ENCODE assay signal across 24 cellular contexts in the genomic region with DNA sequence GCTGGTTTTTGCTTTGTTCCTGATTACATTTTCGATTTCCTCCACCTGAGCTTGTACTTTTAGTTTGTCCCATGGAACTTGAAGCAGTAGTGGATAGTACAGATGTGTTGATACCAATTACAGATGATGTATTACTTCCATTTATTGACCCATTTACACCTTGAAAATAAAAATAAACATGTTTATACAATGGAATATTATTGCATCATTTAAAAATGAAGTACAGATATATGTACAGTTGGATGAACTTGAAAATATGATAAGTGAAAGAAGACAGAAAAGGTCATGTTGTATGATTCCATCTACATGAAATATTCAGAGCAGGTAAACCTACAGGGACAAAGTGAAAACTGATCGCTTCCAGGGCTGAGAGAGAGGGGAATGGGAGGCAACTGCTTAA.
A peak's percentile ranks its signal among the peaks of the same experiment; 100 is the strongest.
DNase-seq lines count a peak whose midpoint lies in the region; ATAC-seq, FAIRE-seq and TF ChIP-seq lines count a peak whose summit lies in the region.
"Had no signal": no experiment of that assay in that cellular context is flagged by ENCODE, and none has a peak within 500 bp of the region (broad histone marks: within the 10 kb centered on the region; RNA-seq: fewer than 3 reads in every experiment).

No MANE protein-coding gene starts in this region.

- no peak overlapping the region for H3K56ac ChIP-seq in H9 (ENCODE audit: insufficient read length, low read depth, low read length)

- TF ChIP-seq POLR2A in HepG2 (IDR thresholded peaks at IDR 0.05; ENCODE audit: insufficient read depth in 1 of 2, low read depth in 2 of 2, low read length in 2 of 2), result no peak
- TF ChIP-seq POLR2A in right lobe of liver (IDR thresholded peaks at IDR 0.05), result no peak

- no peak overlapping the region for H3K18ac ChIP-seq in H9 (ENCODE audit: insufficient read length, low read depth, low read length)

- H3K4me1 Mint-ChIP-seq in H9 (peaks cover 21 to 23% of the 10 kb centered on the region in 2 experiments), astrocyte (ENCODE audit: low read depth, unreplicated experiment) (peaks cover 3% of the 10 kb centered on the region), osteocyte (ENCODE audit: unreplicated experiment) (peaks cover 13% of the 10 kb centered on the region)
- H3K4me1 Mint-ChIP-seq: B cell had no signal

- no TSS peak for BruUV-seq in HepG2 (replicated peaks; lab: Mats Ljungman, UMichigan)

- no peaks in the 10 kb centered on the region for H3K79me2 ChIP-seq in HepG2 (ENCODE audit: insufficient read depth, low read length)
- no peaks in the 10 kb centered on the region for H3K79me2 ChIP-seq in H9 (ENCODE audit: insufficient read depth, low read length)
- H3K79me2 ChIP-seq in astrocyte (ENCODE audit: insufficient read depth, low read length), result no peaks in the 10 kb centered on the region

- no peak overlapping the region for H2BK20ac ChIP-seq in H9 (ENCODE audit: low read depth, low read length, poor library complexity, severe bottlenecking)

- no peak for TF ChIP-seq CTCF in HepG2 (CRISPR knock-in tag; IDR thresholded peaks at IDR 0.05)
- TF ChIP-seq CTCF in right lobe of liver (IDR thresholded peaks at IDR 0.05), result no peak
- no peak for TF ChIP-seq CTCF in H9 (conservative IDR thresholded peaks at IDR 0.05)
- no peak for TF ChIP-seq CTCF in astrocyte (IDR thresholded peaks at IDR 0.05; ENCODE audit: insufficient read depth, low read depth, low read length)
- no peak for TF ChIP-seq CTCF in osteocyte (IDR thresholded peaks at IDR 0.05)

- intact Hi-C loops in HepG2 (cut with micrococcal nuclease; ENCODE audit: unreplicated experiment) (no loop called here), right lobe of liver (cut with DNase I) (no loop called here)

- H3K36me3 ChIP-seq in HepG2 (replicated peaks in 1 of 2; ENCODE audit: control insufficient read depth in 1 of 2, insufficient read depth in 2 of 2, low read length in 2 of 2), result peaks cover 0 to 8% of the 10 kb centered on the region in 2 experiments; a peak in 2 of 5 replicates
- peaks cover 0 to 24% (median 11%) of the 10 kb centered on the region in 4 donors for H3K36me3 ChIP-seq in right lobe of liver
- peaks cover 10% of the 10 kb centered on the region for H3K36me3 ChIP-seq in astrocyte (ENCODE audit: insufficient read depth, low read length)
- peaks cover 4 to 9% of the 10 kb centered on the region in 2 donors for H3K36me3 ChIP-seq in small intestine (ENCODE audit: control insufficient read depth in 2 of 2, insufficient read depth in 2 of 2, low read length in 2 of 2)

- no peak overlapping the region for H2AK5ac ChIP-seq in H9 (ENCODE audit: insufficient read length, low read length)

- H4K20me1 ChIP-seq in HepG2 (ENCODE audit: insufficient read depth, low read length) (no peaks in the 10 kb centered on the region), H9 (ENCODE audit: control insufficient read depth, insufficient read depth, insufficient read length) (no peaks in the 10 kb centered on the region), astrocyte (ENCODE audit: insufficient read depth, low read length) (no peaks in the 10 kb centered on the region)
- H4K20me1 ChIP-seq: BLaER1 treated with 17β-estradiol and CSF1 and Interleukin-3, amounts not matched to agents 10 nM and 100 nM had no signal

- no peak overlapping the region for H3K4ac ChIP-seq in H9 (ENCODE audit: low read depth, low read length)

- no peak overlapping the region for H3K23ac ChIP-seq in H9 (ENCODE audit: insufficient read length, low read depth, low read length)

- H3K4me2 ChIP-seq in HepG2 (ENCODE audit: low read depth, low read length), result no peak overlapping the region
- no peak overlapping the region for H3K4me2 ChIP-seq in H9 (ENCODE audit: insufficient read depth, insufficient read length, low read length)
- no peak overlapping the region for H3K4me2 ChIP-seq in astrocyte (ENCODE audit: low read length)
- H3K4me2 ChIP-seq: A549; BLaER1 treated with 17β-estradiol and CSF1 and Interleukin-3, amounts not matched to agents 10 nM and 100 nM had no signal

- no peak overlapping the region for H4K91ac ChIP-seq in H9 (ENCODE audit: insufficient read length, low read depth, low read length)

- H3K27ac Mint-ChIP-seq in H9 (peak overlapping the region in 2 of 3 experiments; percentile 42 to 45; a peak in 4 of 7 replicates), astrocyte (ENCODE audit: unreplicated experiment) (no peak overlapping the region), osteocyte (ENCODE audit: unreplicated experiment) (no peak overlapping the region)
- H3K27ac Mint-ChIP-seq: B cell; CD4-positive, alpha-beta T cell; CD8-positive, alpha-beta T cell had no signal

- H3K4me1 ChIP-seq in HepG2 (ENCODE audit: insufficient read depth, low read length) (no peaks in the 10 kb centered on the region), right lobe of liver (no peaks in the 10 kb centered on the region), H9 (ENCODE audit: insufficient read depth, low read length) (no peaks in the 10 kb centered on the region), astrocyte (ENCODE audit: insufficient read depth, low read length) (no peaks in the 10 kb centered on the region), small intestine (ENCODE audit: control insufficient read depth in 2 of 2, insufficient read depth in 1 of 2, low read depth in 1 of 2, low read length in 1 of 2) (peaks cover 0 to 3% of the 10 kb centered on the region in 2 donors)
- H3K4me1 ChIP-seq: A549 had no signal

- H3K27me3 Mint-ChIP-seq in H9 (ENCODE audit: low read depth) (no peaks in the 10 kb centered on the region), astrocyte (ENCODE audit: low read depth, unreplicated experiment) (no peaks in the 10 kb centered on the region), osteocyte (ENCODE audit: unreplicated experiment) (no peaks in the 10 kb centered on the region)
- H3K27me3 Mint-ChIP-seq: B cell; CD4-positive, alpha-beta T cell had no signal

- no peak for TF ChIP-seq RAD21 in HepG2 (CRISPR knock-in tag; IDR thresholded peaks at IDR 0.05)

- CTCF ChIA-PET in HepG2 (lab: Yijun Ruan, JAX; ENCODE audit: low intra/inter-chr PET ratio, low total read pairs), result no interaction called here

- no peaks in the 10 kb centered on the region for H3K23me2 ChIP-seq in H9 (ENCODE audit: insufficient read length, low read depth, low read length, poor library complexity, severe bottlenecking)

- TF ChIP-seq EP300 in HepG2 (IDR thresholded peaks at IDR 0.05; ENCODE audit: low read depth in 2 of 2, low read length in 2 of 2), result no peak
- TF ChIP-seq EP300 in HepG2 (CRISPR knock-in tag; IDR thresholded peaks at IDR 0.05; ENCODE audit: borderline replicate concordance), result no peak

- no peak for DNase-seq in HepG2 (ENCODE audit: low spot score)
- DNase-seq in right lobe of liver, result no peak
- no peak for DNase-seq in H9
- no peak for DNase-seq in astrocyte (ENCODE audit: low read depth)
- peak; percentile 58 for DNase-seq in small intestine
- DNase-seq in NCI-H2029 treated with DMSO at 0.1 percent for 48 hours (lab: John Stamatoyannopoulos, UW), result no peak
- DNase-seq in osteocyte (ENCODE audit: extremely low spot score, unreplicated experiment), result no peak
- DNase-seq in H4 (ENCODE audit: low spot score), result no peak
- DNase-seq: AML-193; Caco-2; Calu3; CD4-positive, alpha-beta T cell; CD8-positive, alpha-beta T cell; DMS79 treated with DMSO at 0.1 percent for 48 hours; GDM1 had no signal

- no peak overlapping the region for H2BK12ac ChIP-seq in H9 (ENCODE audit: insufficient read length, low read depth, low read length)

- POLR2A ChIA-PET in HepG2 (lab: Yijun Ruan, JAX), result no interaction called here

- no peak overlapping the region for H4K5ac ChIP-seq in H9 (ENCODE audit: insufficient read length, low read depth, low read length)

- H3T11ph ChIP-seq in H9 (ENCODE audit: low read length), result no peak overlapping the region

- no peak overlapping the region for H2BK15ac ChIP-seq in H9 (ENCODE audit: low read depth, low read length)

- H3K9ac ChIP-seq in HepG2 (ENCODE audit: insufficient read depth, low read depth, low read length) (no peak overlapping the region), H9 (ENCODE audit: extremely low read depth, insufficient read length, low read length) (no peak overlapping the region), astrocyte (ENCODE audit: low read length) (no peak overlapping the region)
- H3K9ac ChIP-seq: BLaER1 treated with 17β-estradiol and CSF1 and Interleukin-3, amounts not matched to agents 10 nM and 100 nM had no signal

- FAIRE-seq in HepG2 (lab: Jason Lieb, UNC), result no peak
- peak; percentile 45 for FAIRE-seq in astrocyte (lab: Jason Lieb, UNC)
- FAIRE-seq in small intestine (lab: Jason Lieb, UNC), result no peak
- FAIRE-seq: A549, D721Med, GM12878, GM12892, GM18507 had no signal

- H3K9me3 ChIP-seq in HepG2 (ENCODE audit: low read length) (no peaks in the 10 kb centered on the region), right lobe of liver (no peaks in the 10 kb centered on the region), H9 (ENCODE audit: control insufficient read depth, low read depth, low read length) (no peaks in the 10 kb centered on the region), astrocyte (ENCODE audit: insufficient read depth, low read depth, low read length) (no peaks in the 10 kb centered on the region), small intestine (ENCODE audit: control insufficient read depth, low read depth) (no peaks in the 10 kb centered on the region)
- H3K9me3 ChIP-seq: A549, Caco-2 had no signal

- 87% methylated on average over 2 of the region's 2 CpGs for WGBS in HepG2 (ENCODE audit: low lambda C conversion rate)
- 93% methylated on average over 2 of the region's 2 CpGs for WGBS in right lobe of liver (ENCODE audit: insufficient coverage, low coverage, low lambda C conversion rate, missing lambda C conversion rate)
- WGBS in H9 (ENCODE audit: extremely low coverage, insufficient read length, low lambda C conversion rate), result no CpG with 5 or more reads among the region's 2 CpGs
- 51 to 81% (median 51%) methylated on average over 2 of the region's 2 CpGs for WGBS in small intestine, 3 donors

- H3K14ac ChIP-seq in H9 (ENCODE audit: insufficient read depth, low read length), result no peak overlapping the region

- H2BK5ac ChIP-seq in H9 (ENCODE audit: insufficient read length, low read length), result no peak overlapping the region

- in situ Hi-C loops in HepG2 (cut with HindIII; ENCODE audit: extremely low pct_ligation_motif_present, low pct_unique_long_range_greater_than_20kb), result no loop called here

- no peaks in the 10 kb centered on the region for H3K9me3 Mint-ChIP-seq in H9
- H3K9me3 Mint-ChIP-seq in astrocyte (ENCODE audit: unreplicated experiment), result peaks cover 2% of the 10 kb centered on the region
- H3K9me3 Mint-ChIP-seq in osteocyte (ENCODE audit: unreplicated experiment), result no peaks in the 10 kb centered on the region
- H3K9me3 Mint-ChIP-seq: CD4-positive, alpha-beta T cell; CD8-positive, alpha-beta T cell had no signal

- H3K79me1 ChIP-seq in H9 (ENCODE audit: insufficient read depth, low read depth, low read length, poor library complexity, severe bottlenecking), result no peaks in the 10 kb centered on the region

- no peaks in the 10 kb centered on the region for H3K27me3 ChIP-seq in HepG2 (ENCODE audit: control insufficient read depth in 1 of 2, insufficient read depth in 2 of 2, low read length in 2 of 2)
- H3K27me3 ChIP-seq in right lobe of liver, result no peaks in the 10 kb centered on the region
- no peaks in the 10 kb centered on the region for H3K27me3 ChIP-seq in H9 (ENCODE audit: insufficient read depth, low read length)
- H3K27me3 ChIP-seq in astrocyte (ENCODE audit: insufficient read depth, low read length), result no peaks in the 10 kb centered on the region
- H3K27me3 ChIP-seq in small intestine (ENCODE audit: control insufficient read depth in 2 of 2, insufficient read depth in 2 of 2, low read length in 2 of 2), result no peaks in the 10 kb centered on the region
- H3K27me3 ChIP-seq: BLaER1 treated with 17β-estradiol and CSF1 and Interleukin-3, amounts not matched to agents 10 nM and 100 nM had no signal

- H3K4me3 Mint-ChIP-seq in H9 (no peak overlapping the region), astrocyte (ENCODE audit: unreplicated experiment) (no peak overlapping the region), osteocyte (ENCODE audit: unreplicated experiment) (no peak overlapping the region)
- H3K4me3 Mint-ChIP-seq: B cell; CD4-positive, alpha-beta T cell; CD8-positive, alpha-beta T cell had no signal

- H2BK120ac ChIP-seq in H9 (ENCODE audit: low read depth, low read length, poor library complexity, severe bottlenecking), result no peak overlapping the region

- ATAC-seq in HepG2, result no peak
- no peak for ATAC-seq in right lobe of liver
- ATAC-seq: A549; CD8-positive, alpha-beta T cell; GM12878 had no signal

- H3K36me3 Mint-ChIP-seq in H9 (ENCODE audit: insufficient read depth in 1 of 3, low read depth in 3 of 3) (peaks cover 7 to 36% (median 22%) of the 10 kb centered on the region in 3 experiments; a peak in 6 of 7 replicates), astrocyte (ENCODE audit: low read depth, unreplicated experiment) (peaks cover 9% of the 10 kb centered on the region), osteocyte (ENCODE audit: unreplicated experiment) (peaks cover 53% of the 10 kb centered on the region)

- no peak overlapping the region for H3K27ac ChIP-seq in HepG2 (ENCODE audit: extremely low read length, insufficient read depth, low read length)
- H3K27ac ChIP-seq in right lobe of liver, result no peak overlapping the region
- H3K27ac ChIP-seq in H9 (ENCODE audit: insufficient read length, low read depth, low read length), result no peak overlapping the region
- H3K27ac ChIP-seq in astrocyte (ENCODE audit: low read depth, low read length), result no peak overlapping the region
- no peak overlapping the region for H3K27ac ChIP-seq in small intestine (ENCODE audit: low read depth in 1 of 2, low read length in 1 of 2)
- H3K27ac ChIP-seq: 22Rv1; A549; BLaER1 treated with 17β-estradiol and CSF1 and Interleukin-3, amounts not matched to agents 10 nM and 100 nM; C4-2B had no signal

- H2AFZ ChIP-seq in HepG2 (ENCODE audit: low read length) (no peak overlapping the region), H9 (ENCODE audit: low read length) (no peak overlapping the region), astrocyte (ENCODE audit: low read depth, low read length) (no peak overlapping the region)

- H4K8ac ChIP-seq in H9 (replicated peaks; ENCODE audit: insufficient read length, low read depth, low read length), result no peak overlapping the region

- H3K4me3 ChIP-seq in HepG2 (replicated peaks in 1 of 3; ENCODE audit: insufficient read depth in 1 of 3, low read depth in 2 of 3, low read length in 3 of 3) (no peak overlapping the region), right lobe of liver (no peak overlapping the region), astrocyte (ENCODE audit: insufficient read depth, low read depth, low read length) (no peak overlapping the region), small intestine (ENCODE audit: low read depth in 1 of 2, low read length in 2 of 2) (no peak overlapping the region)
- H3K4me3 ChIP-seq: A549; BLaER1 treated with 17β-estradiol and CSF1 and Interleukin-3, amounts not matched to agents 10 nM and 100 nM; GM12878 had no signal

Comparison
In these comparisons a context has a peak if more than half of its experiments do, and no peak if none do; other contexts are left out.
1. H3K27ac Mint-ChIP-seq: peak in H9 (2 of 3); none in astrocyte (single experiment) and osteocyte (single experiment).